8 cellular contexts compared by ENCODE assay signal in genomic region chr16:10981697-10982216, GRCh38. TPM values are rescaled to one million over a fixed set of nuclear protein-coding genes. Genes with fewer than 3 reads are reported as not detected.
DNase-seq lines count a peak whose midpoint lies in the region; ATAC-seq and TF ChIP-seq lines count a peak whose summit lies in the region.

No MANE protein-coding gene starts in this region.

- POLR2A ChIA-PET in MCF 10A (lab: Yijun Ruan, JAX) = interaction anchor here (0.7 kb wide), 1 partner anchor 274 kb away, joined by 3 read pairs; the partner anchor contains the start of gene SOCS1
- POLR2A ChIA-PET in HEK293 (lab: Yijun Ruan, JAX) = no interaction called here
- POLR2A ChIA-PET in naive thymus-derived CD8-positive, alpha-beta T cell (lab: Charles Lee) = no interaction called here

- H3K27ac Mint-ChIP-seq in MCF 10A (ENCODE audit: low read depth, unreplicated experiment) = no peak overlapping the region
- peak overlapping the region; percentile 88 for H3K27ac Mint-ChIP-seq in activated T-cell treated with anti-CD3 and anti-CD28 coated beads, Interleukin-2, amount 50 U/mL, for 24 hours
- H3K27ac Mint-ChIP-seq in neural crest cell (ENCODE audit: unreplicated experiment) = no peak overlapping the region
- H3K27ac Mint-ChIP-seq in naive thymus-derived CD8-positive, alpha-beta T cell = no peak overlapping the region

- intact Hi-C loops in MCF 10A (cut with micrococcal nuclease) (no loop called here), breast epithelium (cut with DNase I; ENCODE audit: low total_unique reads) (no loop called here)

- peak overlapping the region in 1 of 2 donors; percentile 49 for H3K27ac ChIP-seq in breast epithelium
- H3K27ac ChIP-seq in HEK293 (ENCODE audit: extremely low read depth, low read depth, low read length) = no peak overlapping the region

- no TSS peak for BruUV-seq in MCF 10A (replicated peaks; lab: Mats Ljungman, UMichigan)

- TF ChIP-seq CTCF in MCF 10A (IDR thresholded peaks at IDR 0.05; ENCODE audit: unreplicated experiment) (peak; percentile 12), breast epithelium (IDR thresholded peaks at IDR 0.05) (no peak), HEK293 (tag by site-specific recombination; IDR thresholded peaks at IDR 0.05) (no peak), neural crest cell (conservative IDR thresholded peaks at IDR 0.05) (peak; percentile 41)

- H3K27me3 ChIP-seq in breast epithelium = no peaks in the 10 kb centered on the region

- H3K36me3 Mint-ChIP-seq in MCF 10A (ENCODE audit: insufficient read depth, unreplicated experiment) (peaks cover 28% of the 10 kb centered on the region), neural crest cell (ENCODE audit: low read depth) (no peaks in the 10 kb centered on the region)
- peaks cover 89% of the 10 kb centered on the region for H3K36me3 Mint-ChIP-seq in activated T-cell treated with anti-CD3 and anti-CD28 coated beads, Interleukin-2, amount 50 U/mL, for 24 hours (ENCODE audit: low read depth)
- H3K36me3 Mint-ChIP-seq in naive thymus-derived CD8-positive, alpha-beta T cell = peaks cover 0 to 63% (median 12%) of the 10 kb centered on the region in 3 donors

- no peak for ATAC-seq in naive thymus-derived CD8-positive, alpha-beta T cell

- H3K36me3 ChIP-seq in breast epithelium (no peaks in the 10 kb centered on the region), HEK293 (ENCODE audit: control insufficient read depth in 2 of 2, insufficient read depth in 1 of 2, low read length in 2 of 2) (peaks cover 3 to 53% of the 10 kb centered on the region in 2 experiments; a peak in 2 of 3 replicates)

- H3K9me3 ChIP-seq in breast epithelium (no peaks in the 10 kb centered on the region), HEK293 (ENCODE audit: control insufficient read depth, insufficient read depth, low read depth, low read length) (no peaks in the 10 kb centered on the region)

- no peak for TF ChIP-seq POLR2A in breast epithelium (IDR thresholded peaks at IDR 0.05)

- H3K4me1 ChIP-seq in breast epithelium (peaks cover 0 to 5% of the 10 kb centered on the region in 2 donors), HEK293 (ENCODE audit: control insufficient read depth, insufficient read depth, low read length) (no peaks in the 10 kb centered on the region)

- CTCF ChIA-PET in MCF 10A (lab: Yijun Ruan, JAX) (interaction anchor here (0.5 to 3.5 kb wide), 7 partner anchors 21 to 407 kb away, joined by 3 to 25 read pairs (median 3); partner anchors contain the start of gene SOCS1), HEK293 (lab: Yijun Ruan, JAX) (interaction anchor here (1.8 kb wide), 1 partner anchor 10 kb away, joined by 6 read pairs; no protein-coding TSS in a partner anchor)

- H3K4me3 Mint-ChIP-seq in MCF 10A (ENCODE audit: unreplicated experiment) = no peak overlapping the region
- peak overlapping the region; percentile 66 for H3K4me3 Mint-ChIP-seq in activated T-cell treated with anti-CD3 and anti-CD28 coated beads, Interleukin-2, amount 50 U/mL, for 24 hours
- no peak overlapping the region for H3K4me3 Mint-ChIP-seq in neural crest cell
- no peak overlapping the region for H3K4me3 Mint-ChIP-seq in naive thymus-derived CD8-positive, alpha-beta T cell

- H3K4me3 ChIP-seq in breast epithelium (no peak overlapping the region), HEK293 (ENCODE audit: low read depth, low read length) (no peak overlapping the region)

- H3K27me3 Mint-ChIP-seq in MCF 10A (ENCODE audit: insufficient read depth, unreplicated experiment) (no peaks in the 10 kb centered on the region), neural crest cell (ENCODE audit: low read depth) (no peaks in the 10 kb centered on the region)
- no peaks in the 10 kb centered on the region for H3K27me3 Mint-ChIP-seq in activated T-cell treated with anti-CD3 and anti-CD28 coated beads, Interleukin-2, amount 50 U/mL, for 24 hours
- no peaks in the 10 kb centered on the region for H3K27me3 Mint-ChIP-seq in naive thymus-derived CD8-positive, alpha-beta T cell

- no peaks in the 10 kb centered on the region for H3K9me3 Mint-ChIP-seq in MCF 10A (ENCODE audit: unreplicated experiment)
- H3K9me3 Mint-ChIP-seq in activated T-cell treated with anti-CD3 and anti-CD28 coated beads, Interleukin-2, amount 50 U/mL, for 24 hours = no peaks in the 10 kb centered on the region
- H3K9me3 Mint-ChIP-seq in neural crest cell = no peaks in the 10 kb centered on the region
- no peaks in the 10 kb centered on the region for H3K9me3 Mint-ChIP-seq in naive thymus-derived CD8-positive, alpha-beta T cell

- peak; percentile 29 for DNase-seq in MCF 10A (ENCODE audit: unreplicated experiment)
- no peak for DNase-seq in breast epithelium (ENCODE audit: low spot score in 2 of 2)
- peak; percentile 22 for DNase-seq in NCI-H1048 (lab: John Stamatoyannopoulos, UW)
- DNase-seq in activated T-cell treated with anti-CD3 and anti-CD28 coated beads, Interleukin-2, amount 50 U/mL, for 24 hours = peak; percentile 60
- no peak for DNase-seq in neural crest cell (ENCODE audit: low read depth, low spot score)
- no peak for DNase-seq in NCI-H2227 treated with DMSO at 0.1 percent for 48 hours (lab: John Stamatoyannopoulos, UW)
- DNase-seq in naive thymus-derived CD8-positive, alpha-beta T cell = no peak

- H3K4me1 Mint-ChIP-seq in MCF 10A (ENCODE audit: insufficient read depth, unreplicated experiment) (no peaks in the 10 kb centered on the region), neural crest cell (peaks cover 24% of the 10 kb centered on the region)
- peaks cover 51% of the 10 kb centered on the region for H3K4me1 Mint-ChIP-seq in activated T-cell treated with anti-CD3 and anti-CD28 coated beads, Interleukin-2, amount 50 U/mL, for 24 hours (ENCODE audit: low read depth)
- peaks cover 7 to 13% (median 10%) of the 10 kb centered on the region in 4 donors for H3K4me1 Mint-ChIP-seq in naive thymus-derived CD8-positive, alpha-beta T cell

TF ChIP-seq in HEK293, 187 proteins besides CTCF, POLR2A, EP300 and RAD21:
- TF ChIP-seq ZSCAN16 (tag by site-specific recombination; IDR thresholded peaks at IDR 0.05) = no peak
- TF ChIP-seq ZNF654 (tag by site-specific recombination; IDR thresholded peaks at IDR 0.05; ENCODE audit: low read depth) = peak; percentile 40; the same call in 1 of the 2 replicates

RNA-seq across cellular contexts. Expression of gene CLEC16A, which starts 37.4 kb away (rescaled TPM):
- total RNA-seq in MCF 10A (2022) (29.1 and 32.4 TPM in 2 replicates), breast epithelium (10 to 100 TPM; 20.0 to 35.3 (median 33.1) TPM), neural crest cell (21.3 and 26.0 TPM in 2 replicates)
- 10 to 100 TPM; 24.8 to 28.8 TPM for total RNA-seq in naive thymus-derived CD8-positive, alpha-beta T cell
- polyA plus RNA-seq in naive thymus-derived CD8-positive, alpha-beta T cell = 10 to 100 TPM in 2 of 3 donors, 1 to 10 TPM in 1; 8.5 to 19.4 (median 18.4) TPM

RNA-seq across cellular contexts. Expression of gene DEXI, which starts 39.5 kb away (rescaled TPM):
- total RNA-seq in MCF 10A (2022) (21.6 and 24.1 TPM in 2 replicates), breast epithelium (10 to 100 TPM; 50.3 to 88.5 (median 52.8) TPM), neural crest cell (35.6 and 38.3 TPM in 2 replicates)
- 10 to 100 TPM; 30.5 to 30.7 TPM for total RNA-seq in naive thymus-derived CD8-positive, alpha-beta T cell
- polyA plus RNA-seq in naive thymus-derived CD8-positive, alpha-beta T cell = 10 to 100 TPM; 50.8 to 60.4 (median 51.9) TPM

Comparison
In these comparisons a context has a peak if more than half of its experiments do, and no peak if none do; other contexts are left out.
1. DNase-seq: peak in MCF 10A (single experiment), NCI-H1048 (single experiment) and activated T-cell treated with anti-CD3 and anti-CD28 coated beads, Interleukin-2, amount 50 U/mL, for 24 hours (single experiment); none in breast epithelium (0 of 2), neural crest cell (single experiment), NCI-H2227 treated with DMSO at 0.1 percent for 48 hours (single experiment) and naive thymus-derived CD8-positive, alpha-beta T cell (0 of 10).
2. CTCF ChIP-seq: peak in MCF 10A (single experiment) and neural crest cell (single experiment); none in breast epithelium (0 of 3) and HEK293 (single experiment).